ENCODE assay signal across 7 cellular contexts in the genomic region with DNA sequence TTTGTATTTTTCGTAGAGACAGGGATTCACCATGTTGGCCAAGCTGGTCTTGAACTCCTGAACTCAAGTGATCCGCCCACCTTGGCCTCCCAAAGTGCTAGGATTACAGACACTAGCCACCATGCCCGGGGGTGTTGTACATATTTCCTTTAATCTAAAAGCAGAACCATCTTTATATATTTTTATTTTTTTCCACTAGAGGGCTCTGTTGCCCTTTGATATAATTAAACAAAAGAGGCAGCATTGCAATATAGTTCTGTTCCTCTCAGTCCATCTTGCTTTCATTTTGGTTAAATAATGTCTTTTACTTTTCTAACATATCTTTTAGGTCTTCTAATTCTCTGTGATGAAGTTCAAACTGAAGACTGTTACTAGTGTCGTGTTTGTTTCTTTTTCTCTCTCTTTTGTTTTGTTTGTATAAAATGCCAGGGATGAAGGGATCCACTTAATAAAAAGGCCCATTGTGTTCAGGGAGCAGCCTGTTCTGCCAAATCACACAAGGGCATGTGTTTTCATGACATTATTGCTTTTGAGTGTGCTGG.
A peak's percentile ranks its signal among the peaks of the same experiment; 100 is the strongest.
DNase-seq lines count a peak whose midpoint lies in the region; ATAC-seq, FAIRE-seq and TF ChIP-seq lines count a peak whose summit lies in the region.

No MANE protein-coding gene starts in this region.

- in situ Hi-C loops in T47D (cut with HindIII; ENCODE audit: low pct_unique_long_range_greater_than_20kb, low sequenced_read_pairs): no loop called here

- DNase-seq in OCI-M1 (lab: John Stamatoyannopoulos, UW) (peak; percentile 78), T47D (ENCODE audit: low read depth in 1 of 2, low spot score in 1 of 2) (peak; percentile 14 to 81), iris pigment epithelial cell (ENCODE audit: low read depth) (peak; percentile 51), superior temporal gyrus (ENCODE audit: extremely low spot score) (peak; percentile 96)

- peak; percentile 98 for FAIRE-seq in G401.6 (lab: Jason Lieb, UNC)

- ATAC-seq in GM21423 (IDR thresholded peaks at IDR 0.05; ENCODE audit: unreplicated experiment): peak; percentile 82

- peak; percentile 53 for TF ChIP-seq RAD21 in Ishikawa (IDR thresholded peaks at IDR 0.05; ENCODE audit: low read depth)

- no peak for TF ChIP-seq EP300 in Ishikawa (IDR thresholded peaks at IDR 0.05; ENCODE audit: borderline replicate concordance)

TF ChIP-seq in Ishikawa, 13 proteins besides CTCF, POLR2A, EP300 and RAD21:
- no peak for TF ChIP-seq NFIC (IDR thresholded peaks at IDR 0.05)
- TF ChIP-seq CEBPB (IDR thresholded peaks at IDR 0.05): no peak
- TF ChIP-seq CREB1 (IDR thresholded peaks at IDR 0.05; ENCODE audit: low read depth): no peak
- TF ChIP-seq, protein P1, sequence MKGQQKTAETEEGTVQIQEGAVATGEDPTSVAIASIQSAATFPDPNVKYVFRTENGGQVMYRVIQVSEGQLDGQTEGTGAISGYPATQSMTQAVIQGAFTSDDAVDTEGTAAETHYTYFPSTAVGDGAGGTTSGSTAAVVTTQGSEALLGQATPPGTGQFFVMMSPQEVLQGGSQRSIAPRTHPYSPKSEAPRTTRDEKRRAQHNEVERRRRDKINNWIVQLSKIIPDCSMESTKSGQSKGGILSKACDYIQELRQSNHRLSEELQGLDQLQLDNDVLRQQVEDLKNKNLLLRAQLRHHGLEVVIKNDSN (IDR thresholded peaks at IDR 0.05): no peak
- TF ChIP-seq, protein P2, sequence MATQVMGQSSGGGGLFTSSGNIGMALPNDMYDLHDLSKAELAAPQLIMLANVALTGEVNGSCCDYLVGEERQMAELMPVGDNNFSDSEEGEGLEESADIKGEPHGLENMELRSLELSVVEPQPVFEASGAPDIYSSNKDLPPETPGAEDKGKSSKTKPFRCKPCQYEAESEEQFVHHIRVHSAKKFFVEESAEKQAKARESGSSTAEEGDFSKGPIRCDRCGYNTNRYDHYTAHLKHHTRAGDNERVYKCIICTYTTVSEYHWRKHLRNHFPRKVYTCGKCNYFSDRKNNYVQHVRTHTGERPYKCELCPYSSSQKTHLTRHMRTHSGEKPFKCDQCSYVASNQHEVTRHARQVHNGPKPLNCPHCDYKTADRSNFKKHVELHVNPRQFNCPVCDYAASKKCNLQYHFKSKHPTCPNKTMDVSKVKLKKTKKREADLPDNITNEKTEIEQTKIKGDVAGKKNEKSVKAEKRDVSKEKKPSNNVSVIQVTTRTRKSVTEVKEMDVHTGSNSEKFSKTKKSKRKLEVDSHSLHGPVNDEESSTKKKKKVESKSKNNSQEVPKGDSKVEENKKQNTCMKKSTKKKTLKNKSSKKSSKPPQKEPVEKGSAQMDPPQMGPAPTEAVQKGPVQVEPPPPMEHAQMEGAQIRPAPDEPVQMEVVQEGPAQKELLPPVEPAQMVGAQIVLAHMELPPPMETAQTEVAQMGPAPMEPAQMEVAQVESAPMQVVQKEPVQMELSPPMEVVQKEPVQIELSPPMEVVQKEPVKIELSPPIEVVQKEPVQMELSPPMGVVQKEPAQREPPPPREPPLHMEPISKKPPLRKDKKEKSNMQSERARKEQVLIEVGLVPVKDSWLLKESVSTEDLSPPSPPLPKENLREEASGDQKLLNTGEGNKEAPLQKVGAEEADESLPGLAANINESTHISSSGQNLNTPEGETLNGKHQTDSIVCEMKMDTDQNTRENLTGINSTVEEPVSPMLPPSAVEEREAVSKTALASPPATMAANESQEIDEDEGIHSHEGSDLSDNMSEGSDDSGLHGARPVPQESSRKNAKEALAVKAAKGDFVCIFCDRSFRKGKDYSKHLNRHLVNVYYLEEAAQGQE (IDR thresholded peaks at IDR 0.05; ENCODE audit: low read depth): no peak
- TF ChIP-seq, protein P3, sequence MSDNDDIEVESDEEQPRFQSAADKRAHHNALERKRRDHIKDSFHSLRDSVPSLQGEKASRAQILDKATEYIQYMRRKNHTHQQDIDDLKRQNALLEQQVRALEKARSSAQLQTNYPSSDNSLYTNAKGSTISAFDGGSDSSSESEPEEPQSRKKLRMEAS (IDR thresholded peaks at IDR 0.05): no peak
- no peak for TF ChIP-seq TCF12 (IDR thresholded peaks at IDR 0.05; ENCODE audit: low read depth)
- TF ChIP-seq ZBTB7A (IDR thresholded peaks at IDR 0.05; ENCODE audit: low read depth): no peak
- TF ChIP-seq EGR1 (IDR thresholded peaks at IDR 0.05): no peak
- TF ChIP-seq FOXM1 (IDR thresholded peaks at IDR 0.05; ENCODE audit: borderline replicate concordance, low read depth): no peak
- TF ChIP-seq TAF1 (IDR thresholded peaks at IDR 0.05; ENCODE audit: low read depth): no peak
TF ChIP-seq in Ishikawa: peak in this region for 0.

Comparison
In these comparisons a context has a peak if more than half of its experiments do, and no peak if none do; other contexts are left out.
1. Peak in every context shown above with its lines: DNase-seq and ATAC-seq.